In the genomic region with DNA sequence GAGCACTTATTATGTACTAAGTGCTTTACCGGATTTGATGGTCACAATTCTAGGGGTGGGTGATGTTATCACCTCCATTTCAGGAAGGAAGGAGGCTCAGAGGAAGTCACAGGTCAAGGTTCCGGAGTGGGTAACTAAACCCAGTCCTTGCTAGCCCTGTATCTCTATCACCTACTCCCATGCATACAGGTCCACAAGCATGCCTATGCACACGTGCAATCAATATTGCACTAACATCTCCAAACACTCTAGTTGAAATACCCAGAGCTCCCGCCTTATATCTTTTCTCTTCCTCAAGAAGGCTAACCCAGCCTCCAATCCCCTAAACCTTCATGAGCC, we compare ENCODE assay signal across 8 cellular contexts. TPM values are rescaled to one million over a fixed set of nuclear protein-coding genes. Genes with fewer than 3 reads are reported as not detected.
DNase-seq lines count a peak whose midpoint lies in the region; TF ChIP-seq lines count a peak whose summit lies in the region.

No MANE protein-coding gene starts in this region.

- DNase-seq in SKM-1 treated with dmso at 0.1 percent for 144 hours (lab: John Stamatoyannopoulos, UW; ENCODE audit: unreplicated experiment) (peak; percentile 22), SKM-1 (lab: John Stamatoyannopoulos, UW; ENCODE audit: unreplicated experiment) (no peak), T-helper 22 cell (ENCODE audit: low read depth) (peak; percentile 40), foreskin melanocyte (peak; percentile 14), H4 (ENCODE audit: low spot score) (no peak), GM13976 (ENCODE audit: low spot score) (no peak)
- DNase-seq in activated effector memory CD4-positive, alpha-beta T cell treated with anti-CD3 and anti-CD28 coated beads, Interleukin-2, amount 50 U/mL, for 16 hours, result no peak

- TF ChIP-seq CTCF in GM13976 (IDR thresholded peaks at IDR 0.05; ENCODE audit: borderline replicate concordance, control extremely low read depth, extremely low read depth, insufficient read depth, missing control alignments), result no peak

- in situ Hi-C loops in GM13976 (cut with MboI; ENCODE audit: low sequenced_read_pairs, unreplicated experiment), result no loop called here

- no peaks in the 10 kb centered on the region for H3K9me3 ChIP-seq in skeletal muscle satellite cell (replicated peaks; ENCODE audit: low read length)

- H3K27me3 ChIP-seq in skeletal muscle satellite cell (ENCODE audit: control insufficient read depth, insufficient read depth, low read length), result no peaks in the 10 kb centered on the region

- peaks cover 24% of the 10 kb centered on the region for H3K4me1 ChIP-seq in skeletal muscle satellite cell (ENCODE audit: control insufficient read depth, insufficient read depth, low read length)

- H3K36me3 ChIP-seq in skeletal muscle satellite cell (ENCODE audit: insufficient read depth, low read length), result no peaks in the 10 kb centered on the region

- H3K4me3 ChIP-seq in skeletal muscle satellite cell (ENCODE audit: low read length), result peak overlapping the region; percentile 71

- H3K4me2 ChIP-seq in skeletal muscle satellite cell (ENCODE audit: low read length), result peak overlapping the region; percentile 79

- H3K9ac ChIP-seq in skeletal muscle satellite cell (ENCODE audit: low read depth, low read length), result peak overlapping the region; percentile 88

RNA-seq across cellular contexts. Expression of a gene that starts 17.8 kb away (rescaled TPM):
- total RNA-seq in skeletal muscle satellite cell (2012; rRNA removed), result 0.66 and 1.0 TPM in 2 replicates
- total RNA-seq in H4 (2014; rRNA removed; shearing (Covaris generic)), result 1.2 TPM in 1 of 2 replicates, not detected in the other

RNA-seq across cellular contexts. Expression of a gene that starts 26.3 kb away (rescaled TPM):
- total RNA-seq in skeletal muscle satellite cell (2012; rRNA removed), result 167 and 201 TPM in 2 replicates
- 49.3 and 84.0 TPM in 2 replicates for total RNA-seq in H4 (2014; rRNA removed; shearing (Covaris generic))

RNA-seq across cellular contexts. Expression of a gene that starts 43.6 kb away (rescaled TPM):
- 11.9 and 16.6 TPM in 2 replicates for total RNA-seq in skeletal muscle satellite cell (2012; rRNA removed)
- total RNA-seq in H4 (2014; rRNA removed; shearing (Covaris generic)), result 6.8 and 9.0 TPM in 2 replicates

RNA-seq across cellular contexts. Expression of a gene that starts 45.1 kb away (rescaled TPM):
- total RNA-seq in skeletal muscle satellite cell (2012; rRNA removed), result 0.25 and 0.66 TPM in 2 replicates
- 0.14 and 1.1 TPM in 2 replicates for total RNA-seq in H4 (2014; rRNA removed; shearing (Covaris generic))

RNA-seq across cellular contexts. Expression of a gene that starts 46.8 kb away (rescaled TPM):
- 5.1 and 5.7 TPM in 2 replicates for total RNA-seq in skeletal muscle satellite cell (2012; rRNA removed)
- total RNA-seq in H4 (2014; rRNA removed; shearing (Covaris generic)), result 3.5 and 6.1 TPM in 2 replicates

Comparison
In these comparisons a context has a peak if more than half of its experiments do, and no peak if none do; other contexts are left out.
1. DNase-seq: peak in SKM-1 treated with dmso at 0.1 percent for 144 hours (single experiment), T-helper 22 cell (single experiment) and foreskin melanocyte (single experiment); none in SKM-1 (single experiment), H4 (single experiment), GM13976 (single experiment) and activated effector memory CD4-positive, alpha-beta T cell treated with anti-CD3 and anti-CD28 coated beads, Interleukin-2, amount 50 U/mL, for 16 hours (single experiment).